23 cellular contexts compared by ENCODE assay signal in the genomic region with DNA sequence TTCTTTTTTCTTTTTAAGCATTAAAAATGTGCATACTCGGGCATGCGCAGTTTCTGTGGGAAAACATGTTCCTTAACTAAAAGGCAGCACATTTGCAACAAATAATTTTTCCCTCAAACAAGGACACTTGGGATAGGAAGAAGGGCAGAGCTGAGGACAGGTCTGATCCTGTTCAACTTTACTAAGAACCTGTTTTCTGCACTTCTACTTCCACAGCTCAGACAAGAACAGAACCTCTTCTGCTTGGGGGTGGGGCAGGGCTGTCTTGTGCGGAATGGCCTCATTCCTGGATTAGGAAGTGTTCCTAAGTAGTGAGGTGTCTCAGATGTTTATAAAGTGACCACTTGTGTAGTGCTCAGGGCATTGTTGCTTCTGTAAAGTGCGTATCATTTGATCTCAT. TPM values are rescaled to one million over a fixed set of nuclear protein-coding genes. Genes with fewer than 3 reads are reported as not detected.
DNase-seq lines count a peak whose midpoint lies in the region; ATAC-seq and TF ChIP-seq lines count a peak whose summit lies in the region.
"Had no signal": no experiment of that assay in that cellular context is flagged by ENCODE, and none has a peak within 500 bp of the region (broad histone marks: within the 10 kb centered on the region; RNA-seq: fewer than 3 reads in every experiment).

No MANE protein-coding gene starts in this region.

- H3K27me3 ChIP-seq in cardiac muscle cell: no peaks in the 10 kb centered on the region
- H3K27me3 ChIP-seq: brain microvascular endothelial cell, colonic mucosa, neutrophil, uterus had no signal

- no peaks in the 10 kb centered on the region for H3K4me1 ChIP-seq in cardiac muscle cell (ENCODE audit: low read depth)
- H3K4me1 ChIP-seq: colonic mucosa, uterus had no signal

- no peak overlapping the region for H3K4me3 ChIP-seq in cardiac muscle cell
- H3K4me3 ChIP-seq in epithelial cell of esophagus (ENCODE audit: low read length): no peak overlapping the region
- H3K4me3 ChIP-seq: colonic mucosa, lower lobe of right lung, prostate gland, uterus had no signal

- H3K36me3 Mint-ChIP-seq in type B pancreatic cell: peaks cover 18% of the 10 kb centered on the region

- H3K27me3 Mint-ChIP-seq in type B pancreatic cell: no peaks in the 10 kb centered on the region
- H3K27me3 Mint-ChIP-seq: effector memory CD8-positive, alpha-beta T cell had no signal

- H3K9me3 Mint-ChIP-seq in type B pancreatic cell: no peaks in the 10 kb centered on the region
- H3K9me3 Mint-ChIP-seq: activated naive CD4-positive, alpha-beta T cell treated with anti-CD3 and anti-CD28 coated beads, Interleukin-2, amount 50 U/mL, for 72 hours; CD14-positive monocyte; effector memory CD8-positive, alpha-beta T cell had no signal

- H3K27ac Mint-ChIP-seq in type B pancreatic cell: peak overlapping the region; percentile 22

- peak overlapping the region; percentile 34 for H3K27ac ChIP-seq in cardiac muscle cell
- H3K27ac ChIP-seq: brain microvascular endothelial cell, colonic mucosa, lower lobe of right lung, neutrophil, prostate gland, uterus had no signal

- DNase-seq in cardiac muscle cell (ENCODE audit: low read depth in 1 of 2, low spot score in 1 of 2) (no peak), cardiac septum (ENCODE audit: low spot score) (no peak), epithelial cell of esophagus (ENCODE audit: low read depth) (peak; percentile 85), type B pancreatic cell (ENCODE audit: extremely low spot score, unreplicated experiment) (no peak), KG1 (lab: John Stamatoyannopoulos, UW) (no peak)
- DNase-seq: activated CD4-positive, CD25-positive, alpha-beta regulatory T cell; activated CD8-positive, alpha-beta memory T cell treated with anti-CD3 and anti-CD28 coated beads for 24 hours; brain microvascular endothelial cell; colonic mucosa; effector memory CD8-positive, alpha-beta T cell; kidney; lower lobe of right lung; NCI-H1048; NCI-H2029; OCI-M1; SHP77; SW 1271; uterus had no signal

- no peak for ATAC-seq in GM18505 (IDR thresholded peaks at IDR 0.05; ENCODE audit: unreplicated experiment)
- ATAC-seq: activated naive CD4-positive, alpha-beta T cell treated with anti-CD3 and anti-CD28 coated beads, Interleukin-2, amount 50 U/mL, for 72 hours; effector memory CD8-positive, alpha-beta T cell had no signal

- no peak for TF ChIP-seq POLR2A in GM18505 (IDR thresholded peaks at IDR 0.05; ENCODE audit: borderline replicate concordance, extremely low read depth, insufficient read depth, insufficient read length)

- no peak overlapping the region for H3K4me3 Mint-ChIP-seq in type B pancreatic cell
- H3K4me3 Mint-ChIP-seq: CD14-positive monocyte; effector memory CD8-positive, alpha-beta T cell had no signal

- H3K36me3 ChIP-seq in cardiac muscle cell: peaks cover 41% of the 10 kb centered on the region
- H3K36me3 ChIP-seq: uterus had no signal

- peaks cover 4% of the 10 kb centered on the region for H3K4me1 Mint-ChIP-seq in type B pancreatic cell (ENCODE audit: unreplicated experiment)

- TF ChIP-seq CTCF in cardiac muscle cell (IDR thresholded peaks at IDR 0.05; ENCODE audit: low read depth, low read length) (no peak), epithelial cell of esophagus (IDR thresholded peaks at IDR 0.05; ENCODE audit: insufficient read depth, low read depth, low read length, missing control alignments) (no peak), type B pancreatic cell (conservative IDR thresholded peaks at IDR 0.05) (no peak)

- H3K9me3 ChIP-seq in cardiac muscle cell (ENCODE audit: low read depth): no peaks in the 10 kb centered on the region
- H3K9me3 ChIP-seq: colonic mucosa, lower lobe of right lung, neutrophil, prostate gland, uterus had no signal

- intact Hi-C loops in cardiac septum (cut with DNase I): no loop called here

RNA-seq across cellular contexts. Expression of a gene that starts 18.3 kb away (rescaled TPM):
- total RNA-seq in cardiac muscle cell (79.5 and 108 TPM in 2 replicates), cardiac septum (67.4 TPM), type B pancreatic cell (ENCODE audit: low replicate concordance) (103 and 127 TPM in 2 replicates)
- polyA plus RNA-seq in cardiac muscle cell: 127 and 161 TPM in 2 replicates

RNA-seq across cellular contexts. Expression of a gene that starts 18.6 kb away (rescaled TPM):
- total RNA-seq in cardiac muscle cell (36.3 and 55.5 TPM in 2 replicates), cardiac septum (48.6 TPM), type B pancreatic cell (ENCODE audit: low replicate concordance) (60.9 and 93.4 TPM in 2 replicates)
- 66.3 and 71.8 TPM in 2 replicates for polyA plus RNA-seq in cardiac muscle cell

RNA-seq across cellular contexts. Expression of a gene that starts 39.1 kb away (rescaled TPM):
- 59.1 and 90.7 TPM in 2 replicates for total RNA-seq in cardiac muscle cell
- 134 and 173 TPM in 2 replicates for polyA plus RNA-seq in cardiac muscle cell
- total RNA-seq in cardiac septum: 143 TPM
- total RNA-seq in type B pancreatic cell (ENCODE audit: low replicate concordance): 42.2 and 50.0 TPM in 2 replicates

RNA-seq across cellular contexts. Expression of a gene that starts 39.7 kb away (rescaled TPM):
- total RNA-seq in cardiac muscle cell (62.5 and 80.5 TPM in 2 replicates), cardiac septum (4.3 TPM), type B pancreatic cell (ENCODE audit: low replicate concordance) (6.2 and 11.0 TPM in 2 replicates)
- polyA plus RNA-seq in cardiac muscle cell: 60.1 and 61.9 TPM in 2 replicates

RNA-seq across cellular contexts. Expression of a gene that starts 48.9 kb away (rescaled TPM):
- total RNA-seq in cardiac muscle cell (829 and 1,053 TPM in 2 replicates), cardiac septum (337 TPM), type B pancreatic cell (ENCODE audit: low replicate concordance) (1,016 and 1,024 TPM in 2 replicates)
- polyA plus RNA-seq in cardiac muscle cell: 982 and 1,206 TPM in 2 replicates
